Comparison of ENCODE assay signal across 1 cellular context in the genomic region with DNA sequence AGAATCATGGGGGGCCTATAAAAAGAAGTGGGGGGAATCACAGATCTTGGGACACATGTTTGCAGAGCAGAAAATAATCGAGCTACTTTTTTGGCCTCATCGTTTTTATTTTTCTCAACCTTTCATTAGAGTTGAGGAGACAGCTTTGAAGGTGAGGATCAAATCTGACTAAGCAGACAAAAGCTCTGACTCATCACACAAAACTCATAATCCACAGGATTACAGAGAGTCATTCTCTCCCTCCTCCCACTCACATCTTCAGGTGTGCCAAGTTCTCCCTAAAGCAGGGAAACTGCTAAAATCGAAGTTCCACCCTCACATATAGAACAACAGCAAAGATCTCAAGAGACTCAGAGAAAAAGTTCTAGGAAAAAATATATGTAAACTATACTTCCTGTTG.
TF ChIP-seq lines count a peak whose summit lies in the region.

No MANE protein-coding gene starts in this region.

TF ChIP-seq in K562, 482 proteins besides CTCF, POLR2A, EP300 and RAD21 (continued from another document):
- TF ChIP-seq, protein P1, sequence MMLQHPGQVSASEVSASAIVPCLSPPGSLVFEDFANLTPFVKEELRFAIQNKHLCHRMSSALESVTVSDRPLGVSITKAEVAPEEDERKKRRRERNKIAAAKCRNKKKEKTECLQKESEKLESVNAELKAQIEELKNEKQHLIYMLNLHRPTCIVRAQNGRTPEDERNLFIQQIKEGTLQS (IDR thresholded peaks at IDR 0.05) = peak; percentile 76
- TF ChIP-seq, protein P1 (CRISPR knock-in tag; conservative IDR thresholded peaks at IDR 0.05) = no peak
- TF ChIP-seq NFYB (IDR thresholded peaks at IDR 0.05; ENCODE audit: extremely low read depth, insufficient read length) = no peak
- TF ChIP-seq SPI1 (IDR thresholded peaks at IDR 0.05; ENCODE audit: borderline replicate concordance, low read depth, low read length) = no peak
- peak; percentile 63; the same call in 1 of the 2 replicates for TF ChIP-seq JUND (IDR thresholded peaks at IDR 0.05; ENCODE audit: borderline replicate concordance, low read depth, low read length)
- peak; percentile 65; the same call in 2 of the 3 replicates for TF ChIP-seq JUND (tag; IDR thresholded peaks at IDR 0.05; ENCODE audit: borderline replicate concordance, low read depth, low read length)
- TF ChIP-seq DPF2 (IDR thresholded peaks at IDR 0.05) = peak; percentile 25; the same call in 1 of the 2 replicates
- TF ChIP-seq ZNF124 (CRISPR knock-in tag; IDR thresholded peaks at IDR 0.05) = no peak
- no peak for TF ChIP-seq ZNF77 (CRISPR knock-in tag; IDR thresholded peaks at IDR 0.05)
- no peak for TF ChIP-seq RNF2 (IDR thresholded peaks at IDR 0.05)
- no peak for TF ChIP-seq TRIM24 (IDR thresholded peaks at IDR 0.05)
- peak; percentile 65 for TF ChIP-seq FOSL1 (tag; conservative IDR thresholded peaks at IDR 0.05)
- TF ChIP-seq ELF2 (CRISPR knock-in tag; IDR thresholded peaks at IDR 0.05) = no peak
- TF ChIP-seq, protein P2, sequence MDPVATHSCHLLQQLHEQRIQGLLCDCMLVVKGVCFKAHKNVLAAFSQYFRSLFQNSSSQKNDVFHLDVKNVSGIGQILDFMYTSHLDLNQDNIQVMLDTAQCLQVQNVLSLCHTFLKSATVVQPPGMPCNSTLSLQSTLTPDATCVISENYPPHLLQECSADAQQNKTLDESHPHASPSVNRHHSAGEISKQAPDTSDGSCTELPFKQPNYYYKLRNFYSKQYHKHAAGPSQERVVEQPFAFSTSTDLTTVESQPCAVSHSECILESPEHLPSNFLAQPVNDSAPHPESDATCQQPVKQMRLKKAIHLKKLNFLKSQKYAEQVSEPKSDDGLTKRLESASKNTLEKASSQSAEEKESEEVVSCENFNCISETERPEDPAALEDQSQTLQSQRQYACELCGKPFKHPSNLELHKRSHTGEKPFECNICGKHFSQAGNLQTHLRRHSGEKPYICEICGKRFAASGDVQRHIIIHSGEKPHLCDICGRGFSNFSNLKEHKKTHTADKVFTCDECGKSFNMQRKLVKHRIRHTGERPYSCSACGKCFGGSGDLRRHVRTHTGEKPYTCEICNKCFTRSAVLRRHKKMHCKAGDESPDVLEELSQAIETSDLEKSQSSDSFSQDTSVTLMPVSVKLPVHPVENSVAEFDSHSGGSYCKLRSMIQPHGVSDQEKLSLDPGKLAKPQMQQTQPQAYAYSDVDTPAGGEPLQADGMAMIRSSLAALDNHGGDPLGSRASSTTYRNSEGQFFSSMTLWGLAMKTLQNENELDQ (CRISPR knock-in tag; IDR thresholded peaks at IDR 0.05; ENCODE audit: borderline replicate concordance) = no peak
- TF ChIP-seq ZFP1 (CRISPR knock-in tag; IDR thresholded peaks at IDR 0.05) = no peak
- no peak for TF ChIP-seq CEBPG (CRISPR knock-in tag; IDR thresholded peaks at IDR 0.05)
- TF ChIP-seq CEBPG (tag; conservative IDR thresholded peaks at IDR 0.05 in 1 of 2, IDR thresholded peaks at IDR 0.05 in 1 of 2) = no peak
- no peak for TF ChIP-seq BRF1 (IDR thresholded peaks at IDR 0.05; ENCODE audit: borderline replicate concordance, extremely low read depth, insufficient read length)
- TF ChIP-seq HDAC8 (tag; IDR thresholded peaks at IDR 0.05) = no peak
- no peak for TF ChIP-seq ZNF830 (CRISPR knock-in tag; IDR thresholded peaks at IDR 0.05)
- TF ChIP-seq, protein P3, sequence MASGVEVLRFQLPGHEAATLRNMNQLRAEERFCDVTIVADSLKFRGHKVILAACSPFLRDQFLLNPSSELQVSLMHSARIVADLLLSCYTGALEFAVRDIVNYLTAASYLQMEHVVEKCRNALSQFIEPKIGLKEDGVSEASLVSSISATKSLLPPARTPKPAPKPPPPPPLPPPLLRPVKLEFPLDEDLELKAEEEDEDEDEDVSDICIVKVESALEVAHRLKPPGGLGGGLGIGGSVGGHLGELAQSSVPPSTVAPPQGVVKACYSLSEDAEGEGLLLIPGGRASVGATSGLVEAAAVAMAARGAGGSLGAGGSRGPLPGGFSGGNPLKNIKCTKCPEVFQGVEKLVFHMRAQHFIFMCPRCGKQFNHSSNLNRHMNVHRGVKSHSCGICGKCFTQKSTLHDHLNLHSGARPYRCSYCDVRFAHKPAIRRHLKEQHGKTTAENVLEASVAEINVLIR (CRISPR knock-in tag; IDR thresholded peaks at IDR 0.05) = no peak
- TF ChIP-seq ZNF3 (CRISPR knock-in tag; IDR thresholded peaks at IDR 0.05) = no peak
- TF ChIP-seq RCOR1 (IDR thresholded peaks at IDR 0.05; ENCODE audit: borderline replicate concordance in 1 of 2, low read depth in 2 of 2, low read length in 2 of 2) = no peak
- TF ChIP-seq, protein P4, sequence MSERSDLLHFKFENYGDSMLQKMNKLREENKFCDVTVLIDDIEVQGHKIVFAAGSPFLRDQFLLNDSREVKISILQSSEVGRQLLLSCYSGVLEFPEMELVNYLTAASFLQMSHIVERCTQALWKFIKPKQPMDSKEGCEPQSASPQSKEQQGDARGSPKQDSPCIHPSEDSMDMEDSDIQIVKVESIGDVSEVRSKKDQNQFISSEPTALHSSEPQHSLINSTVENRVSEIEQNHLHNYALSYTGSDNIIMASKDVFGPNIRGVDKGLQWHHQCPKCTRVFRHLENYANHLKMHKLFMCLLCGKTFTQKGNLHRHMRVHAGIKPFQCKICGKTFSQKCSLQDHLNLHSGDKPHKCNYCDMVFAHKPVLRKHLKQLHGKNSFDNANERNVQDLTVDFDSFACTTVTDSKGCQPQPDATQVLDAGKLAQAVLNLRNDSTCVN (CRISPR knock-in tag; IDR thresholded peaks at IDR 0.05) = no peak
- TF ChIP-seq, protein P5, sequence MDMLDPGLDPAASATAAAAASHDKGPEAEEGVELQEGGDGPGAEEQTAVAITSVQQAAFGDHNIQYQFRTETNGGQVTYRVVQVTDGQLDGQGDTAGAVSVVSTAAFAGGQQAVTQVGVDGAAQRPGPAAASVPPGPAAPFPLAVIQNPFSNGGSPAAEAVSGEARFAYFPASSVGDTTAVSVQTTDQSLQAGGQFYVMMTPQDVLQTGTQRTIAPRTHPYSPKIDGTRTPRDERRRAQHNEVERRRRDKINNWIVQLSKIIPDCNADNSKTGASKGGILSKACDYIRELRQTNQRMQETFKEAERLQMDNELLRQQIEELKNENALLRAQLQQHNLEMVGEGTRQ (CRISPR knock-in tag; IDR thresholded peaks at IDR 0.05) = no peak
- TF ChIP-seq MAFK (IDR thresholded peaks at IDR 0.05; ENCODE audit: low read length) = 0 out of 2 replicates have a peak, but pooled peaks have one; percentile 5
- no peak for TF ChIP-seq ZNF764 (CRISPR knock-in tag; IDR thresholded peaks at IDR 0.05; ENCODE audit: low read depth)
- TF ChIP-seq MAZ (CRISPR knock-in tag; conservative IDR thresholded peaks at IDR 0.05 in 1 of 2, IDR thresholded peaks at IDR 0.05 in 1 of 2) = no peak
- no peak for TF ChIP-seq ZNF586 (CRISPR knock-in tag; conservative IDR thresholded peaks at IDR 0.05)
- TF ChIP-seq, protein P6, sequence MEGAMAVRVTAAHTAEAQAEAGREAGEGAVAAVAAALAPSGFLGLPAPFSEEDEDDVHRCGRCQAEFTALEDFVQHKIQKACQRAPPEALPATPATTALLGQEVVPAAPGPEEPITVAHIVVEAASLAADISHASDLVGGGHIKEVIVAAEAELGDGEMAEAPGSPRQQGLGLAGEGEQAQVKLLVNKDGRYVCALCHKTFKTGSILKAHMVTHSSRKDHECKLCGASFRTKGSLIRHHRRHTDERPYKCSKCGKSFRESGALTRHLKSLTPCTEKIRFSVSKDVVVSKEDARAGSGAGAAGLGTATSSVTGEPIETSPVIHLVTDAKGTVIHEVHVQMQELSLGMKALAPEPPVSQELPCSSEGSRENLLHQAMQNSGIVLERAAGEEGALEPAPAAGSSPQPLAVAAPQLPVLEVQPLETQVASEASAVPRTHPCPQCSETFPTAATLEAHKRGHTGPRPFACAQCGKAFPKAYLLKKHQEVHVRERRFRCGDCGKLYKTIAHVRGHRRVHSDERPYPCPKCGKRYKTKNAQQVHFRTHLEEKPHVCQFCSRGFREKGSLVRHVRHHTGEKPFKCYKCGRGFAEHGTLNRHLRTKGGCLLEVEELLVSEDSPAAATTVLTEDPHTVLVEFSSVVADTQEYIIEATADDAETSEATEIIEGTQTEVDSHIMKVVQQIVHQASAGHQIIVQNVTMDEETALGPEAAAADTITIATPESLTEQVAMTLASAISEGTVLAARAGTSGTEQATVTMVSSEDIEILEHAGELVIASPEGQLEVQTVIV (CRISPR knock-in tag; IDR thresholded peaks at IDR 0.05; ENCODE audit: borderline replicate concordance) = no peak
- no peak for TF ChIP-seq BRCA1 (IDR thresholded peaks at IDR 0.05)
- no peak for TF ChIP-seq BRCA1 (CRISPR knock-in tag; IDR thresholded peaks at IDR 0.05)
- TF ChIP-seq FOXK1 (CRISPR knock-in tag; IDR thresholded peaks at IDR 0.05; ENCODE audit: borderline replicate concordance) = no peak
- no peak for TF ChIP-seq NFIX (CRISPR knock-in tag; IDR thresholded peaks at IDR 0.05; ENCODE audit: low read depth)
- TF ChIP-seq TAL1 (IDR thresholded peaks at IDR 0.05) = no peak
- TF ChIP-seq HDAC6 (IDR thresholded peaks at IDR 0.05; ENCODE audit: low read depth, low read length) = no peak
- TF ChIP-seq FOXK2 (conservative IDR thresholded peaks at IDR 0.05 in 1 of 2, IDR thresholded peaks at IDR 0.05 in 1 of 2; ENCODE audit: low read depth in 2 of 2) = no peak
- TF ChIP-seq ZEB2 (IDR thresholded peaks at IDR 0.05) = peak; percentile 47; the same call in 1 of the 2 replicates
- TF ChIP-seq NFIC (IDR thresholded peaks at IDR 0.05) = no peak
- TF ChIP-seq KLF1 (tag; IDR thresholded peaks at IDR 0.05) = no peak
- TF ChIP-seq NR4A1 (CRISPR knock-in tag; IDR thresholded peaks at IDR 0.05) = no peak
- no peak for TF ChIP-seq NR4A1 (tag; IDR thresholded peaks at IDR 0.05)
- no peak for TF ChIP-seq ZNF274 (IDR thresholded peaks at IDR 0.05; ENCODE audit: borderline replicate concordance, low read depth, low read length)
- no peak for TF ChIP-seq MEIS2 (IDR thresholded peaks at IDR 0.05; ENCODE audit: partially characterized antibody)
- peak; percentile 21; the same call in 1 of the 2 replicates for TF ChIP-seq MAFF (IDR thresholded peaks at IDR 0.05; ENCODE audit: low read length)
- TF ChIP-seq, protein P7, sequence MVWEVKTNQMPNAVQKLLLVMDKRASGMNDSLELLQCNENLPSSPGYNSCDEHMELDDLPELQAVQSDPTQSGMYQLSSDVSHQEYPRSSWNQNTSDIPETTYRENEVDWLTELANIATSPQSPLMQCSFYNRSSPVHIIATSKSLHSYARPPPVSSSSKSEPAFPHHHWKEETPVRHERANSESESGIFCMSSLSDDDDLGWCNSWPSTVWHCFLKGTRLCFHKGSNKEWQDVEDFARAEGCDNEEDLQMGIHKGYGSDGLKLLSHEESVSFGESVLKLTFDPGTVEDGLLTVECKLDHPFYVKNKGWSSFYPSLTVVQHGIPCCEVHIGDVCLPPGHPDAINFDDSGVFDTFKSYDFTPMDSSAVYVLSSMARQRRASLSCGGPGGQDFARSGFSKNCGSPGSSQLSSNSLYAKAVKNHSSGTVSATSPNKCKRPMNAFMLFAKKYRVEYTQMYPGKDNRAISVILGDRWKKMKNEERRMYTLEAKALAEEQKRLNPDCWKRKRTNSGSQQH (CRISPR knock-in tag; IDR thresholded peaks at IDR 0.05) = no peak
- no peak for TF ChIP-seq PYGO2 (tag; IDR thresholded peaks at IDR 0.05)
- TF ChIP-seq ZNF316 (IDR thresholded peaks at IDR 0.05) = peak; percentile 61
- no peak for TF ChIP-seq MTF1 (CRISPR knock-in tag; IDR thresholded peaks at IDR 0.05; ENCODE audit: borderline replicate concordance)
- no peak for TF ChIP-seq ZNF561 (CRISPR knock-in tag; conservative IDR thresholded peaks at IDR 0.05)
- TF ChIP-seq ZBTB1 (CRISPR knock-in tag; IDR thresholded peaks at IDR 0.05; ENCODE audit: borderline replicate concordance, low read depth) = no peak
- TF ChIP-seq, protein P8, sequence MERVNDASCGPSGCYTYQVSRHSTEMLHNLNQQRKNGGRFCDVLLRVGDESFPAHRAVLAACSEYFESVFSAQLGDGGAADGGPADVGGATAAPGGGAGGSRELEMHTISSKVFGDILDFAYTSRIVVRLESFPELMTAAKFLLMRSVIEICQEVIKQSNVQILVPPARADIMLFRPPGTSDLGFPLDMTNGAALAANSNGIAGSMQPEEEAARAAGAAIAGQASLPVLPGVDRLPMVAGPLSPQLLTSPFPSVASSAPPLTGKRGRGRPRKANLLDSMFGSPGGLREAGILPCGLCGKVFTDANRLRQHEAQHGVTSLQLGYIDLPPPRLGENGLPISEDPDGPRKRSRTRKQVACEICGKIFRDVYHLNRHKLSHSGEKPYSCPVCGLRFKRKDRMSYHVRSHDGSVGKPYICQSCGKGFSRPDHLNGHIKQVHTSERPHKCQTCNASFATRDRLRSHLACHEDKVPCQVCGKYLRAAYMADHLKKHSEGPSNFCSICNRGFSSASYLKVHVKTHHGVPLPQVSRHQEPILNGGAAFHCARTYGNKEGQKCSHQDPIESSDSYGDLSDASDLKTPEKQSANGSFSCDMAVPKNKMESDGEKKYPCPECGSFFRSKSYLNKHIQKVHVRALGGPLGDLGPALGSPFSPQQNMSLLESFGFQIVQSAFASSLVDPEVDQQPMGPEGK (CRISPR knock-in tag; IDR thresholded peaks at IDR 0.05; ENCODE audit: borderline replicate concordance) = no peak
- no peak for TF ChIP-seq TEAD2 (tag; IDR thresholded peaks at IDR 0.05)
